ENCODE assay signal across 9 cellular contexts in genomic region chr2:197517150-197517549, GRCh38. TPM values are rescaled to one million over a fixed set of nuclear protein-coding genes. Genes with fewer than 3 reads are reported as not detected.
DNase-seq lines count a peak whose midpoint lies in the region; ATAC-seq and TF ChIP-seq lines count a peak whose summit lies in the region.
"Had no signal": no experiment of that assay in that cellular context is flagged by ENCODE, and none has a peak within 500 bp of the region (broad histone marks: within the 10 kb centered on the region; RNA-seq: fewer than 3 reads in every experiment).

No MANE protein-coding gene starts in this region.

- H3K9ac ChIP-seq in liver (ENCODE audit: low read depth in 1 of 2, low read length in 2 of 2), result peak overlapping the region; percentile 91 to 93

- peaks cover 4% of the 10 kb centered on the region for H3K9me3 Mint-ChIP-seq in activated naive CD4-positive, alpha-beta T cell treated with anti-CD3 and anti-CD28 coated beads for 36 hours
- peaks cover 10% of the 10 kb centered on the region for H3K9me3 Mint-ChIP-seq in activated naive CD8-positive, alpha-beta T cell treated with anti-CD3 and anti-CD28 coated beads, Interleukin-2, amount 10 ng/mL, durations not matched to agents 7 days and 5 days
- H3K9me3 Mint-ChIP-seq in type B pancreatic cell, result peaks cover 10% of the 10 kb centered on the region

- ATAC-seq in activated naive CD8-positive, alpha-beta T cell treated with anti-CD3 and anti-CD28 coated beads, Interleukin-2, amount 10 ng/mL, durations not matched to agents 7 days and 5 days (ENCODE audit: low read depth), result no peak
- ATAC-seq in GM21528 (IDR thresholded peaks at IDR 0.05; ENCODE audit: low FRiP score, unreplicated experiment), result no peak

- H3K27ac ChIP-seq in liver (ENCODE audit: low read depth in 1 of 2, low read length in 2 of 2), result no peak overlapping the region

- no peaks in the 10 kb centered on the region for H3K9me3 ChIP-seq in liver (ENCODE audit: control insufficient read depth in 4 of 4, low read length in 3 of 4)

- no peak for TF ChIP-seq RAD21 in liver (IDR thresholded peaks at IDR 0.05)

- no peaks in the 10 kb centered on the region for H3K36me3 ChIP-seq in liver (ENCODE audit: control insufficient read depth in 4 of 4, insufficient read depth in 3 of 4, low read depth in 1 of 4, low read length in 3 of 4)

- H3K4me1 ChIP-seq in liver (ENCODE audit: control insufficient read depth in 4 of 4, insufficient read depth in 4 of 4, low read length in 3 of 4), result peaks cover 0 to 12% (median 6%) of the 10 kb centered on the region in 4 donors

- TF ChIP-seq CTCF in liver (IDR thresholded peaks at IDR 0.05; ENCODE audit: low read depth, low read length, missing input control) (no peak), type B pancreatic cell (conservative IDR thresholded peaks at IDR 0.05) (no peak)

- peaks cover 12% of the 10 kb centered on the region for H3K36me3 Mint-ChIP-seq in activated naive CD4-positive, alpha-beta T cell treated with anti-CD3 and anti-CD28 coated beads for 36 hours (ENCODE audit: low read depth)
- peaks cover 27% of the 10 kb centered on the region for H3K36me3 Mint-ChIP-seq in activated naive CD8-positive, alpha-beta T cell treated with anti-CD3 and anti-CD28 coated beads, Interleukin-2, amount 10 ng/mL, durations not matched to agents 7 days and 5 days
- H3K36me3 Mint-ChIP-seq in type B pancreatic cell, result peaks cover 19% of the 10 kb centered on the region

- H3K27ac Mint-ChIP-seq in activated naive CD4-positive, alpha-beta T cell treated with anti-CD3 and anti-CD28 coated beads for 36 hours, result peak overlapping the region; percentile 89
- peak overlapping the region; percentile 37 for H3K27ac Mint-ChIP-seq in activated naive CD8-positive, alpha-beta T cell treated with anti-CD3 and anti-CD28 coated beads, Interleukin-2, amount 10 ng/mL, durations not matched to agents 7 days and 5 days
- peak overlapping the region; percentile 84 for H3K27ac Mint-ChIP-seq in type B pancreatic cell

- CTCF ChIA-PET in activated naive CD4-positive, alpha-beta T cell treated with anti-CD3 and anti-CD28 coated beads for 36 hours (lab: Charles Lee), result interaction anchor here (0.7 to 1.6 kb wide), 2 partner anchors 14 to 59 kb away, joined by 3 to 5 read pairs; no protein-coding TSS in a partner anchor

- no peaks in the 10 kb centered on the region for H3K27me3 ChIP-seq in liver (ENCODE audit: control insufficient read depth in 4 of 4, insufficient read depth in 4 of 4, low read length in 3 of 4)

- POLR2A ChIA-PET in activated naive CD8-positive, alpha-beta T cell treated with anti-CD3 and anti-CD28 coated beads, Interleukin-2, amount 10 ng/mL, durations not matched to agents 7 days and 5 days (lab: Charles Lee), result interaction anchor here (1.8 to 6.7 kb wide), 7 partner anchors 8 to 188 kb away, joined by 7 to 121 read pairs (median 11); partner anchors contain the start of genes COQ10B, HSPD1, HSPE1 and MARS2

- intact Hi-C loops in activated naive CD4-positive, alpha-beta T cell treated with anti-CD3 and anti-CD28 coated beads for 36 hours (cut with micrococcal nuclease), result loop anchor here (10.0 kb wide), 1 partner anchor 722 kb away; the partner anchor contains the start of gene GTF3C3

- WGBS in liver, result 59% methylated on average over 2 of the region's 2 CpGs

- H3K4me3 Mint-ChIP-seq in activated naive CD4-positive, alpha-beta T cell treated with anti-CD3 and anti-CD28 coated beads for 36 hours, result peak overlapping the region; percentile 98
- peak overlapping the region; percentile 91 for H3K4me3 Mint-ChIP-seq in activated naive CD8-positive, alpha-beta T cell treated with anti-CD3 and anti-CD28 coated beads, Interleukin-2, amount 10 ng/mL, durations not matched to agents 7 days and 5 days
- H3K4me3 Mint-ChIP-seq in type B pancreatic cell, result peak overlapping the region; percentile 97

- peak overlapping the region; percentile 64 to 82 (median 82) for H3K4me3 ChIP-seq in liver (ENCODE audit: low read depth in 1 of 3, low read length in 3 of 3)

- peaks cover 44% of the 10 kb centered on the region for H3K4me1 Mint-ChIP-seq in activated naive CD4-positive, alpha-beta T cell treated with anti-CD3 and anti-CD28 coated beads for 36 hours (ENCODE audit: low read depth)
- peaks cover 18% of the 10 kb centered on the region for H3K4me1 Mint-ChIP-seq in activated naive CD8-positive, alpha-beta T cell treated with anti-CD3 and anti-CD28 coated beads, Interleukin-2, amount 10 ng/mL, durations not matched to agents 7 days and 5 days
- H3K4me1 Mint-ChIP-seq in type B pancreatic cell (ENCODE audit: unreplicated experiment), result peaks cover 18% of the 10 kb centered on the region

- no peaks in the 10 kb centered on the region for H3K27me3 Mint-ChIP-seq in activated naive CD4-positive, alpha-beta T cell treated with anti-CD3 and anti-CD28 coated beads for 36 hours (ENCODE audit: low read depth)
- no peaks in the 10 kb centered on the region for H3K27me3 Mint-ChIP-seq in activated naive CD8-positive, alpha-beta T cell treated with anti-CD3 and anti-CD28 coated beads, Interleukin-2, amount 10 ng/mL, durations not matched to agents 7 days and 5 days
- no peaks in the 10 kb centered on the region for H3K27me3 Mint-ChIP-seq in type B pancreatic cell

- no peak for DNase-seq in activated naive CD4-positive, alpha-beta T cell treated with anti-CD3 and anti-CD28 coated beads for 36 hours
- DNase-seq in activated naive CD4-positive, alpha-beta T cell treated with anti-CD3 and anti-CD28 coated beads, Interleukin-2, amount 50 U/mL, for 16 hours, result no peak
- no peak for DNase-seq in activated naive CD8-positive, alpha-beta T cell treated with anti-CD3 and anti-CD28 coated beads, Interleukin-2, amount 10 ng/mL, durations not matched to agents 7 days and 5 days
- DNase-seq in type B pancreatic cell (ENCODE audit: extremely low spot score, unreplicated experiment) (no peak), amygdala (lab: John Stamatoyannopoulos, UW) (no peak), NCI-H345 treated with DMSO at 0.1 percent for 48 hours (lab: John Stamatoyannopoulos, UW; ENCODE audit: unreplicated experiment) (no peak)
- DNase-seq: activated CD4-positive, alpha-beta T cell treated with anti-CD3 and anti-CD28 coated beads, Interleukin-2, amount 50 U/mL, for 4 hours had no signal

TF ChIP-seq in liver, 16 proteins besides CTCF, POLR2A, EP300 and RAD21:
- TF ChIP-seq JUND (IDR thresholded peaks at IDR 0.05), result no peak
TF ChIP-seq in liver: peak in this region for 0.

RNA-seq across cellular contexts. Expression of gene MOB4, which starts 1.3 kb away (rescaled TPM):
- 10 to 100 TPM; 10.7 to 14.1 TPM for total RNA-seq in activated naive CD4-positive, alpha-beta T cell treated with anti-CD3 and anti-CD28 coated beads for 36 hours
- 10 to 100 TPM; 17.2 to 18.1 TPM for total RNA-seq in activated naive CD8-positive, alpha-beta T cell treated with anti-CD3 and anti-CD28 coated beads, Interleukin-2, amount 10 ng/mL, durations not matched to agents 7 days and 5 days
- total RNA-seq in liver (10 to 100 TPM; 10.2 to 17.5 TPM), type B pancreatic cell (ENCODE audit: low replicate concordance) (27.3 and 30.7 TPM in 2 replicates)
- 10 to 100 TPM in 1 of 2 donors, 1 to 10 TPM in 1; 7.6 to 14.7 TPM for polyA plus RNA-seq in liver

RNA-seq across cellular contexts. Expression of gene HSPE1, which starts 17.0 kb away (rescaled TPM):
- 100 to 1,000 TPM; 294 to 310 TPM for total RNA-seq in activated naive CD4-positive, alpha-beta T cell treated with anti-CD3 and anti-CD28 coated beads for 36 hours
- total RNA-seq in activated naive CD8-positive, alpha-beta T cell treated with anti-CD3 and anti-CD28 coated beads, Interleukin-2, amount 10 ng/mL, durations not matched to agents 7 days and 5 days, result 10 to 100 TPM; 92.1 to 94.3 TPM
- total RNA-seq in liver, result 100 to 1,000 TPM in 1 of 2 donors, 10 to 100 TPM in 1; 88.2 to 155 TPM
- polyA plus RNA-seq in liver, result 100 to 1,000 TPM; 226 to 347 TPM
- total RNA-seq in type B pancreatic cell (ENCODE audit: low replicate concordance), result 165 and 167 TPM in 2 replicates

RNA-seq across cellular contexts. Expression of gene HSPD1, which starts 17.5 kb away (rescaled TPM):
- 1,000 to 10,000 TPM; 1,191 to 1,210 TPM for total RNA-seq in activated naive CD4-positive, alpha-beta T cell treated with anti-CD3 and anti-CD28 coated beads for 36 hours
- 100 to 1,000 TPM; 190 to 195 TPM for total RNA-seq in activated naive CD8-positive, alpha-beta T cell treated with anti-CD3 and anti-CD28 coated beads, Interleukin-2, amount 10 ng/mL, durations not matched to agents 7 days and 5 days
- total RNA-seq in liver (100 to 1,000 TPM; 185 to 305 TPM), type B pancreatic cell (ENCODE audit: low replicate concordance) (375 and 473 TPM in 2 replicates)
- polyA plus RNA-seq in liver, result 100 to 1,000 TPM; 269 to 490 TPM

Comparison
In these comparisons a context has a peak if more than half of its experiments do, and no peak if none do; other contexts are left out.
1. H3K27ac Mint-ChIP-seq: peak in every context shown above with its lines; median percentile 89 in activated naive CD4-positive, alpha-beta T cell treated with anti-CD3 and anti-CD28 coated beads for 36 hours; 84 in type B pancreatic cell; 37 in activated naive CD8-positive, alpha-beta T cell treated with anti-CD3 and anti-CD28 coated beads, Interleukin-2, amount 10 ng/mL, durations not matched to agents 7 days and 5 days.